1 cellular context compared by ENCODE assay signal in genomic region chr5:79133657-79134451, GRCh38.
TF ChIP-seq lines count a peak whose summit lies in the region.

No MANE protein-coding gene starts in this region.

TF ChIP-seq in H1, 55 proteins besides CTCF, POLR2A, EP300 and RAD21:
- TF ChIP-seq TAF7 (optimal IDR thresholded peaks at IDR 0.05; ENCODE audit: borderline replicate concordance, low read depth, low read length) = no peak
- TF ChIP-seq CHD7 (IDR thresholded peaks at IDR 0.05; ENCODE audit: insufficient replicate concordance, low read length) = peak; percentile 76
- TF ChIP-seq HDAC6 (IDR thresholded peaks at IDR 0.05; ENCODE audit: low read depth, low read length) = no peak
- TF ChIP-seq YY1 (IDR thresholded peaks at IDR 0.05; ENCODE audit: low read depth, low read length) = 0 out of 2 replicates have a peak, but pooled peaks have one; percentile 6
- peak; percentile 22 for TF ChIP-seq E2F6 (IDR thresholded peaks at IDR 0.05)
- no peak for TF ChIP-seq USF2 (IDR thresholded peaks at IDR 0.05; ENCODE audit: low read length)
- peak; percentile 90 for TF ChIP-seq ASH2L (IDR thresholded peaks at IDR 0.05; ENCODE audit: low read length)
- TF ChIP-seq PHF8 (conservative IDR thresholded peaks at IDR 0.05; ENCODE audit: low read depth, low read length) = 0 out of 2 replicates have a peak, but pooled peaks have one; percentile 21
- TF ChIP-seq SRF (IDR thresholded peaks at IDR 0.05; ENCODE audit: low read depth, low read length) = no peak
- TF ChIP-seq EGR1 (IDR thresholded peaks at IDR 0.05; ENCODE audit: borderline replicate concordance, low read depth, low read length) = peak; percentile 43; the same call in 1 of the 2 replicates
- peak; percentile 42 for TF ChIP-seq MAX (IDR thresholded peaks at IDR 0.05)
